Comparison of ENCODE assay signal across 18 cellular contexts in genomic region chr5:123206618-123207320, GRCh38.
DNase-seq lines count a peak whose midpoint lies in the region; ATAC-seq and TF ChIP-seq lines count a peak whose summit lies in the region.
"Had no signal": no experiment of that assay in that cellular context is flagged by ENCODE, and none has a peak within 500 bp of the region (broad histone marks: within the 10 kb centered on the region; RNA-seq: fewer than 3 reads in every experiment).

No MANE protein-coding gene starts in this region.

- H3F3A ChIP-seq in MM.1S (ENCODE audit: insufficient read depth, low read length), result no peaks in the 10 kb centered on the region

- no peaks in the 10 kb centered on the region for H4K20me1 ChIP-seq in MM.1S (ENCODE audit: insufficient read depth, low read length)

- WGBS in mesodermal cell (ENCODE audit: insufficient coverage in 2 of 2), 2 experiments, result 20% methylated on average over 1 of the region's 4 CpGs; no CpG with 5 or more reads in 1 of the 2 experiments

- DNase-seq in left ventricle myocardium superior (no peak), left ventricle myocardium inferior (no peak), coronary artery (ENCODE audit: low spot score) (no peak), NCI-H748 (lab: John Stamatoyannopoulos, UW; ENCODE audit: unreplicated experiment) (no peak), MM.1S (no peak), gastrocnemius medialis (no peak), NCI-H2029 (lab: John Stamatoyannopoulos, UW) (no peak)
- DNase-seq: activated B cell treated with CpG ODN at 0.5 μM for 24 hours; adrenal gland; CD4-positive, alpha-beta memory T cell; colonic mucosa; DND-41; erythroblast; NCI-H1105 treated with DMSO at 0.1 percent for 48 hours; stimulated activated naive B cell treated with anti-CD40 and anti-IgM and Interleukin-4, amounts not matched to agents 10 μg/mL and 1 μg/mL and 100 μg/mL, for 72 hours; T-helper 17 cell; upper lobe of left lung had no signal

- H3K27ac ChIP-seq in left ventricle myocardium inferior (replicated peaks) (no peak overlapping the region), coronary artery (peak overlapping the region; percentile 54 to 60), mesodermal cell (ENCODE audit: low read depth, low read length, severe bottlenecking) (peak overlapping the region; percentile 85), MM.1S (ENCODE audit: low read length) (no peak overlapping the region), gastrocnemius medialis (no peak overlapping the region)
- H3K27ac ChIP-seq: adrenal gland, colonic mucosa, upper lobe of left lung had no signal

- no peaks in the 10 kb centered on the region for H3K9me2 ChIP-seq in MM.1S (replicated peaks; ENCODE audit: insufficient read depth, low read length)

- H3K36me3 ChIP-seq in left ventricle myocardium inferior (no peaks in the 10 kb centered on the region), mesodermal cell (ENCODE audit: control insufficient read depth, insufficient read depth, low read length) (no peaks in the 10 kb centered on the region), MM.1S (replicated peaks; ENCODE audit: insufficient read depth, low read length) (no peaks in the 10 kb centered on the region), gastrocnemius medialis (no peaks in the 10 kb centered on the region)
- H3K36me3 ChIP-seq: adrenal gland, colonic mucosa, upper lobe of left lung had no signal

- H3K9me3 ChIP-seq in left ventricle myocardium inferior (replicated peaks) (no peaks in the 10 kb centered on the region), mesodermal cell (ENCODE audit: control insufficient read depth, low read length) (no peaks in the 10 kb centered on the region), MM.1S (replicated peaks; ENCODE audit: insufficient read depth, low read length) (no peaks in the 10 kb centered on the region), gastrocnemius medialis (no peaks in the 10 kb centered on the region)
- H3K9me3 ChIP-seq: adrenal gland, colonic mucosa, upper lobe of left lung had no signal

- H3K9ac ChIP-seq in MM.1S (ENCODE audit: low read length), result no peak overlapping the region

- TF ChIP-seq CTCF in left ventricle myocardium inferior (IDR thresholded peaks at IDR 0.05; ENCODE audit: borderline replicate concordance), result no peak
- TF ChIP-seq CTCF in coronary artery (IDR thresholded peaks at IDR 0.05), result no peak
- TF ChIP-seq CTCF in MM.1S (IDR thresholded peaks at IDR 0.05; ENCODE audit: low read length), result no peak
- no peak for TF ChIP-seq CTCF in gastrocnemius medialis (IDR thresholded peaks at IDR 0.05 in 4 of 5, conservative IDR thresholded peaks at IDR 0.05 in 1 of 5)

- H3K79me2 ChIP-seq in MM.1S (ENCODE audit: low read length), result no peaks in the 10 kb centered on the region

- no peak overlapping the region for H2AFZ ChIP-seq in MM.1S (ENCODE audit: low read length)

- TF ChIP-seq POLR2A in gastrocnemius medialis (IDR thresholded peaks at IDR 0.05), result no peak

- H3K4me2 ChIP-seq in MM.1S (ENCODE audit: low read depth, low read length), result no peak overlapping the region

- ATAC-seq in left ventricle myocardium superior (peak; percentile 61), gastrocnemius medialis (no peak)
- ATAC-seq: stimulated activated naive B cell treated with anti-CD40 and anti-IgM and Interleukin-4, amounts not matched to agents 10 μg/mL and 1 μg/mL and 100 μg/mL, for 72 hours; T-helper 17 cell had no signal

- H3K4me3 ChIP-seq in left ventricle myocardium inferior (no peak overlapping the region), coronary artery (peak overlapping the region; percentile 33), mesodermal cell (ENCODE audit: extremely low read depth, insufficient read depth, low read length, poor library complexity, severe bottlenecking) (no peak overlapping the region), MM.1S (ENCODE audit: low read length) (no peak overlapping the region), gastrocnemius medialis (no peak overlapping the region)
- H3K4me3 ChIP-seq: adrenal gland, colonic mucosa, upper lobe of left lung had no signal

- in situ Hi-C loops in gastrocnemius medialis (cut with MboI; ENCODE audit: low sequenced_read_pairs in 4 of 4), result no loop called here

- H3K27me3 ChIP-seq in left ventricle myocardium inferior (ENCODE audit: low read depth) (no peaks in the 10 kb centered on the region), MM.1S (replicated peaks; ENCODE audit: insufficient read depth, low read length) (no peaks in the 10 kb centered on the region), gastrocnemius medialis (no peaks in the 10 kb centered on the region)
- H3K27me3 ChIP-seq: adrenal gland, colonic mucosa, upper lobe of left lung had no signal

- H3K4me1 ChIP-seq in left ventricle myocardium inferior (peaks cover 8% of the 10 kb centered on the region), mesodermal cell (ENCODE audit: control insufficient read depth, insufficient read depth, low read length, poor library complexity, severe bottlenecking) (peaks cover 46% of the 10 kb centered on the region), MM.1S (ENCODE audit: low read length) (no peaks in the 10 kb centered on the region), gastrocnemius medialis (no peaks in the 10 kb centered on the region)
- H3K4me1 ChIP-seq: adrenal gland, colonic mucosa had no signal

- intact Hi-C loops in left ventricle myocardium superior (cut with micrococcal nuclease) (no loop called here), left ventricle myocardium inferior (cut with micrococcal nuclease) (no loop called here), gastrocnemius medialis (cut with DNase I; ENCODE audit: low total_unique reads) (no loop called here)

Comparison
In these comparisons a context has a peak if more than half of its experiments do, and no peak if none do; other contexts are left out.
1. H3K27ac ChIP-seq: peak in coronary artery (2 of 2) and mesodermal cell (single experiment); none in left ventricle myocardium inferior (single experiment), MM.1S (single experiment) and gastrocnemius medialis (0 of 4).